Comparison of ENCODE assay signal across 1 cellular context in the genomic region with DNA sequence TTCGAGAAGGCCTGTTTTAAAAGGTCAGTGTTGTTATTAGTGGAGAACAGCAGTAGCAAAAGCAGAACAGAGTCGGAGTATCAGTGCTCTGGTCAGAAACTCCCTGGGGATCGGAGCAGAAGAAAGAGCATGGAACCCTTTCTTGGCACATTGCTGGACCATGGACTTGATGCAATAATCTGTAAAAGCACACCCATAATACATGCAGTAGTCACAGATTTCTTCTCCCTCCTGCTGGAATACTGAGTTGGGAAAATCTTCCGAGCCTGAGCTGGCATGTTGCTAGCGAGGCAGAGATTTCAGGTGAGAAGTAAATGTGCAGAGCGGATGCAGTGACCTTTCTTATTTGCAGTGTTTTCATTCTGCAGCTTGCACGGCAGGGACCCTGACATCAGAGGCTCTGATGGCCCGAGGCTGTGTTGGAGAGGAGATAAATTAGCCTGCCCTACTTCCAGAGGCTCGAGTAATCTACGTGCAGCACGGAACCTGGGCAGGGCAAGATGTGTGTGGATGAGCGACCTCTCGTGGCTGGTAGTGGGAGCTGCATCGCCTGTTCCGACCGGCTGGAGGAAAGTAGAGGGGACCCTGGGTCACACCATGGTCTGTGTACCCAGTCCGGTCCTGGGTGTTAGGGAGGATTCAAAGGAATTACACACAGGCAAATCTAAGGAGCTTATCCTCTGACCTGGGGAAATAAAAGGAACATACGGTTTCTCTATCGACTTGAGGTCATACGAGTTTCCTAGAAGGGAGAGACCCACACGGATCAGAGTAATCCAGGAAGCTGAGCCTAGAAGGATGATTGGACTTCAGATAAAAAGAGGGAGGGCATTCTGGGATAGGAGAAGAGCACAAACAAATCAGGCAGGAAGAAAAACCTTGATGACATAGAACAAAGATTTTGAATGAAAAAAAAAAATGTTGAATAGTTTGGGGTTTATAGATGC.
TF ChIP-seq lines count a peak whose summit lies in the region.

No MANE protein-coding gene starts in this region.

TF ChIP-seq in HepG2, 621 proteins besides CTCF, POLR2A, EP300 and RAD21 (continued from another document):
- TF ChIP-seq, protein P1, sequence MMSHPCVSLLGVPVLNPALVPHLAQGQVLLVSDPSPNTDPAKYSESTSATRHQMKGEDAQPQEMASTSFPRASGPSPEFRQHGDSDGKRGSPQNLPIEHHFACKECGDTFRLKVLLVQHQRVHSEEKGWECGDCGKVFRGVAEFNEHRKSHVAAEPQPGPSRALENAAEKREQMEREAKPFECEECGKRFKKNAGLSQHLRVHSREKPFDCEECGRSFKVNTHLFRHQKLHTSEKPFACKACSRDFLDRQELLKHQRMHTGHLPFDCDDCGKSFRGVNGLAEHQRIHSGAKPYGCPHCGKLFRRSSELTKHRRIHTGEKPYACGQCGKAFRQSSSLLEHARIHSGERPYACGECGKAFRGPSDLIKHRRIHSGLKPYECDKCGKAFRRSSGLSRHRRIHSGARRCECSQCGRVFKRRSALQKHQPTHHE (CRISPR knock-in tag; IDR thresholded peaks at IDR 0.05; ENCODE audit: borderline replicate concordance) = no peak
- TF ChIP-seq, protein P2, sequence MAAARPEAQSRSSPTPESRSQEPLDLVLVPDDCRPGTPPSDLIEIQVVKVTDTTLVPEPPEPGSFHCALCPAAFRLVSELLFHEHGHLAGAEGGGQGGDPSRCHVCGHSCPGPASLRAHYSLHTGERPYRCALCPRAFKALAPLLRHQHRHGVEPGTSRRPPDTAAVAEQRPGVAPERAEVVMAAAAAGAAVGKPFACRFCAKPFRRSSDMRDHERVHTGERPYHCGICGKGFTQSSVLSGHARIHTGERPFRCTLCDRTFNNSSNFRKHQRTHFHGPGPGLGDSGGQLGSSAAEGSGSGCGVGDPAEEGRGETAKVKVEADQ (CRISPR knock-in tag; IDR thresholded peaks at IDR 0.05; ENCODE audit: borderline replicate concordance) = peak; percentile 57
- TF ChIP-seq ZNF331 (CRISPR knock-in tag; IDR thresholded peaks at IDR 0.05) = 0 out of 2 replicates have a peak, but pooled peaks have one; percentile 40
- no peak for TF ChIP-seq HMG20A (CRISPR knock-in tag; IDR thresholded peaks at IDR 0.05; ENCODE audit: borderline replicate concordance)
- TF ChIP-seq, protein P3, sequence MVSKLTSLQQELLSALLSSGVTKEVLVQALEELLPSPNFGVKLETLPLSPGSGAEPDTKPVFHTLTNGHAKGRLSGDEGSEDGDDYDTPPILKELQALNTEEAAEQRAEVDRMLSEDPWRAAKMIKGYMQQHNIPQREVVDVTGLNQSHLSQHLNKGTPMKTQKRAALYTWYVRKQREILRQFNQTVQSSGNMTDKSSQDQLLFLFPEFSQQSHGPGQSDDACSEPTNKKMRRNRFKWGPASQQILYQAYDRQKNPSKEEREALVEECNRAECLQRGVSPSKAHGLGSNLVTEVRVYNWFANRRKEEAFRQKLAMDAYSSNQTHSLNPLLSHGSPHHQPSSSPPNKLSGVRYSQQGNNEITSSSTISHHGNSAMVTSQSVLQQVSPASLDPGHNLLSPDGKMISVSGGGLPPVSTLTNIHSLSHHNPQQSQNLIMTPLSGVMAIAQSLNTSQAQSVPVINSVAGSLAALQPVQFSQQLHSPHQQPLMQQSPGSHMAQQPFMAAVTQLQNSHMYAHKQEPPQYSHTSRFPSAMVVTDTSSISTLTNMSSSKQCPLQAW (CRISPR knock-in tag; IDR thresholded peaks at IDR 0.05) = peak; percentile 58; the same call in 1 of the 2 replicates
- TF ChIP-seq NFYB (CRISPR knock-in tag; IDR thresholded peaks at IDR 0.05) = no peak
- no peak for TF ChIP-seq NFKBIZ (CRISPR knock-in tag; IDR thresholded peaks at IDR 0.05)
- TF ChIP-seq, protein P4, sequence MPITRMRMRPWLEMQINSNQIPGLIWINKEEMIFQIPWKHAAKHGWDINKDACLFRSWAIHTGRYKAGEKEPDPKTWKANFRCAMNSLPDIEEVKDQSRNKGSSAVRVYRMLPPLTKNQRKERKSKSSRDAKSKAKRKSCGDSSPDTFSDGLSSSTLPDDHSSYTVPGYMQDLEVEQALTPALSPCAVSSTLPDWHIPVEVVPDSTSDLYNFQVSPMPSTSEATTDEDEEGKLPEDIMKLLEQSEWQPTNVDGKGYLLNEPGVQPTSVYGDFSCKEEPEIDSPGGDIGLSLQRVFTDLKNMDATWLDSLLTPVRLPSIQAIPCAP (CRISPR knock-in tag; IDR thresholded peaks at IDR 0.05; ENCODE audit: low read depth) = no peak
- TF ChIP-seq NFE2 (CRISPR knock-in tag; IDR thresholded peaks at IDR 0.05) = no peak
